Comparison of ENCODE assay signal across 8 cellular contexts in genomic region chr6:144064402-144064830, GRCh38. TPM values are rescaled to one million over a fixed set of nuclear protein-coding genes. Genes with fewer than 3 reads are reported as not detected.
DNase-seq lines count a peak whose midpoint lies in the region; ATAC-seq, FAIRE-seq and TF ChIP-seq lines count a peak whose summit lies in the region.

No MANE protein-coding gene starts in this region.

- in situ Hi-C loops in KBM-7 (cut with MboI; ENCODE audit: low pct_unique_long_range_greater_than_20kb, low sequenced_read_pairs): no loop called here

- POLR2A ChIA-PET in activated CD8-positive, alpha-beta T cell treated with anti-CD3 and anti-CD28 coated beads, Interleukin-2, amount 10 ng/mL, durations not matched to agents 7 days and 5 days (lab: Charles Lee): interaction anchor here (0.6 to 4.0 kb wide), 13 partner anchors 9 to 152 kb away, joined by 3 to 74 read pairs (median 4); partner anchors contain the start of gene SF3B5
- POLR2A ChIA-PET in endothelial cell of umbilical vein (lab: Charles Lee): no interaction called here

- H3K36me3 ChIP-seq in endothelial cell of umbilical vein (ENCODE audit: control insufficient read depth in 2 of 2, extremely low read depth in 1 of 2, insufficient read depth in 2 of 2, low read length in 2 of 2): no peaks in the 10 kb centered on the region

- peaks cover 42% of the 10 kb centered on the region for H3K4me1 Mint-ChIP-seq in CD14-positive monocyte
- peaks cover 47% of the 10 kb centered on the region for H3K4me1 Mint-ChIP-seq in activated CD8-positive, alpha-beta T cell treated with anti-CD3 and anti-CD28 coated beads, Interleukin-2, amount 10 ng/mL, durations not matched to agents 7 days and 5 days (ENCODE audit: low read depth)
- peaks cover 19 to 24% of the 10 kb centered on the region in 2 donors for H3K4me1 Mint-ChIP-seq in natural killer cell
- peaks cover 47% of the 10 kb centered on the region for H3K4me1 Mint-ChIP-seq in stimulated activated naive CD8-positive, alpha-beta T cell treated with anti-CD3 and anti-CD28 coated beads, Interleukin-15, amount 100 ng/mL, for 72 hours

- H3K36me3 Mint-ChIP-seq in CD14-positive monocyte (peaks cover 0 to 2% of the 10 kb centered on the region in 2 donors), natural killer cell (no peaks in the 10 kb centered on the region)
- H3K36me3 Mint-ChIP-seq in activated CD8-positive, alpha-beta T cell treated with anti-CD3 and anti-CD28 coated beads, Interleukin-2, amount 10 ng/mL, durations not matched to agents 7 days and 5 days (ENCODE audit: low read depth): no peaks in the 10 kb centered on the region

- intact Hi-C loops in CD14-positive monocyte (cut with micrococcal nuclease) (no loop called here), endothelial cell of umbilical vein (cut with micrococcal nuclease) (loop anchor here (1.0 kb wide), 1 partner anchor 152 kb away; no protein-coding TSS in a partner anchor), natural killer cell (cut with micrococcal nuclease) (loop anchor here (1.0 to 2.0 kb wide), 2 partner anchors 31 to 86 kb away; partner anchors contain the start of genes SF3B5 and STX11)

- TF ChIP-seq POLR2A in endothelial cell of umbilical vein (IDR thresholded peaks at IDR 0.05; ENCODE audit: low read depth, low read length): no peak

- no peak for FAIRE-seq in endothelial cell of umbilical vein (lab: Jason Lieb, UNC)

- no peak overlapping the region for H3K27ac ChIP-seq in endothelial cell of umbilical vein (ENCODE audit: insufficient read depth, low read depth, low read length)

- TF ChIP-seq CTCF in CD14-positive monocyte (IDR thresholded peaks at IDR 0.05): no peak
- TF ChIP-seq CTCF in endothelial cell of umbilical vein (IDR thresholded peaks at IDR 0.05; ENCODE audit: extremely low read depth in 1 of 2, insufficient read depth in 1 of 2, low read depth in 1 of 2, low read length in 2 of 2): no peak
- TF ChIP-seq CTCF in natural killer cell (IDR thresholded peaks at IDR 0.05): no peak

- no peaks in the 10 kb centered on the region for H3K9me1 ChIP-seq in endothelial cell of umbilical vein (replicated peaks; ENCODE audit: control insufficient read depth, extremely low read depth, insufficient read depth, low read length)

- ATAC-seq in GM21526 (IDR thresholded peaks at IDR 0.05; ENCODE audit: low FRiP score, unreplicated experiment) (peak; percentile 18), natural killer cell (peak; percentile 10 to 31 (median 11))
- peak; percentile 21 for ATAC-seq in activated CD8-positive, alpha-beta T cell treated with anti-CD3 and anti-CD28 coated beads, Interleukin-2, amount 10 ng/mL, durations not matched to agents 7 days and 5 days
- peak; percentile 60 for ATAC-seq in stimulated activated naive CD8-positive, alpha-beta T cell treated with anti-CD3 and anti-CD28 coated beads, Interleukin-15, amount 100 ng/mL, for 72 hours

- H2AFZ ChIP-seq in endothelial cell of umbilical vein (ENCODE audit: low read depth, low read length): peak overlapping the region; percentile 81

- H3K4me3 ChIP-seq in endothelial cell of umbilical vein (replicated peaks in 1 of 3; ENCODE audit: insufficient read depth in 1 of 3, low read depth in 1 of 3, low read length in 3 of 3): peak overlapping the region; percentile 23 to 52 (median 51)

- no peaks in the 10 kb centered on the region for H3K9me3 ChIP-seq in endothelial cell of umbilical vein (replicated peaks; ENCODE audit: control insufficient read depth, insufficient read depth, low read length)

- H3K4me3 Mint-ChIP-seq in CD14-positive monocyte: peak overlapping the region; percentile 87 to 91
- H3K4me3 Mint-ChIP-seq in activated CD8-positive, alpha-beta T cell treated with anti-CD3 and anti-CD28 coated beads, Interleukin-2, amount 10 ng/mL, durations not matched to agents 7 days and 5 days: peak overlapping the region; percentile 88
- H3K4me3 Mint-ChIP-seq in natural killer cell: peak overlapping the region; percentile 95
- H3K4me3 Mint-ChIP-seq in stimulated activated naive CD8-positive, alpha-beta T cell treated with anti-CD3 and anti-CD28 coated beads, Interleukin-15, amount 100 ng/mL, for 72 hours: peak overlapping the region; percentile 77 to 92

- H3K4me1 ChIP-seq in endothelial cell of umbilical vein (ENCODE audit: control insufficient read depth, extremely low read depth, insufficient read depth, low read length): peaks cover 3% of the 10 kb centered on the region

- H3K9ac ChIP-seq in endothelial cell of umbilical vein (replicated peaks; ENCODE audit: extremely low read depth, insufficient read depth, low read length): no peak overlapping the region

- no TSS peak for BruUV-seq in endothelial cell of umbilical vein (replicated peaks; lab: Mats Ljungman, UMichigan)

- peaks cover 38 to 60% of the 10 kb centered on the region in 2 experiments for H3K27me3 ChIP-seq in endothelial cell of umbilical vein (ENCODE audit: control insufficient read depth in 2 of 2, insufficient read depth in 2 of 2, low read length in 2 of 2)

- H3K79me2 ChIP-seq in endothelial cell of umbilical vein (ENCODE audit: control insufficient read depth, insufficient read depth, low read length): no peaks in the 10 kb centered on the region

- dilution Hi-C loops in endothelial cell of umbilical vein (cut with MboI; ENCODE audit: extremely low pct_ligation_motif_present, low sequenced_read_pairs): no loop called here

- H3K9me3 Mint-ChIP-seq in CD14-positive monocyte (peaks cover 0 to 3% (median 0%) of the 10 kb centered on the region in 7 donors), natural killer cell (no peaks in the 10 kb centered on the region)
- no peaks in the 10 kb centered on the region for H3K9me3 Mint-ChIP-seq in activated CD8-positive, alpha-beta T cell treated with anti-CD3 and anti-CD28 coated beads, Interleukin-2, amount 10 ng/mL, durations not matched to agents 7 days and 5 days (ENCODE audit: insufficient read depth)
- H3K9me3 Mint-ChIP-seq in stimulated activated naive CD8-positive, alpha-beta T cell treated with anti-CD3 and anti-CD28 coated beads, Interleukin-15, amount 100 ng/mL, for 72 hours: peaks cover 0 to 5% of the 10 kb centered on the region in 2 donors

- no peaks in the 10 kb centered on the region for H4K20me1 ChIP-seq in endothelial cell of umbilical vein (replicated peaks; ENCODE audit: control insufficient read depth, extremely low read depth, insufficient read depth, low read length)

- H3K4me2 ChIP-seq in endothelial cell of umbilical vein (ENCODE audit: insufficient read depth, low read length): peak overlapping the region; percentile 78

- peak; percentile 57 for DNase-seq in CD14-positive monocyte (ENCODE audit: low spot score)
- DNase-seq in KBM-7: peak; percentile 61
- peak; percentile 62 for DNase-seq in activated CD8-positive, alpha-beta T cell treated with anti-CD3 and anti-CD28 coated beads, Interleukin-2, amount 10 ng/mL, durations not matched to agents 7 days and 5 days
- no peak for DNase-seq in endothelial cell of umbilical vein (ENCODE audit: low read depth, low spot score)
- peak; percentile 24 for DNase-seq in natural killer cell
- DNase-seq in stimulated activated naive CD8-positive, alpha-beta T cell treated with anti-CD3 and anti-CD28 coated beads, Interleukin-15, amount 100 ng/mL, for 72 hours: peak; percentile 59 to 75
- DNase-seq in putamen (ENCODE audit: low spot score): no peak

- H3K27me3 Mint-ChIP-seq in CD14-positive monocyte (ENCODE audit: low read depth in 3 of 3) (no peaks in the 10 kb centered on the region), natural killer cell (ENCODE audit: low read depth in 2 of 2) (peaks cover 11 to 19% of the 10 kb centered on the region in 2 donors)
- peaks cover 3% of the 10 kb centered on the region for H3K27me3 Mint-ChIP-seq in activated CD8-positive, alpha-beta T cell treated with anti-CD3 and anti-CD28 coated beads, Interleukin-2, amount 10 ng/mL, durations not matched to agents 7 days and 5 days (ENCODE audit: low read depth)
- H3K27me3 Mint-ChIP-seq in stimulated activated naive CD8-positive, alpha-beta T cell treated with anti-CD3 and anti-CD28 coated beads, Interleukin-15, amount 100 ng/mL, for 72 hours: no peaks in the 10 kb centered on the region

- CTCF ChIA-PET in activated CD8-positive, alpha-beta T cell treated with anti-CD3 and anti-CD28 coated beads, Interleukin-2, amount 10 ng/mL, durations not matched to agents 7 days and 5 days (lab: Charles Lee): interaction anchor here (0.6 to 4.1 kb wide), 9 partner anchors 9 to 217 kb away, joined by 3 to 33 read pairs (median 8); partner anchors contain the start of gene SF3B5
- CTCF ChIA-PET in endothelial cell of umbilical vein (lab: Charles Lee): interaction anchor here (0.7 to 1.1 kb wide), 4 partner anchors 10 to 489 kb away, joined by 3 read pairs; no protein-coding TSS in a partner anchor

- H3K27ac Mint-ChIP-seq in CD14-positive monocyte (peak overlapping the region; percentile 69 to 92 (median 90)), natural killer cell (peak overlapping the region; percentile 72 to 92)
- H3K27ac Mint-ChIP-seq in activated CD8-positive, alpha-beta T cell treated with anti-CD3 and anti-CD28 coated beads, Interleukin-2, amount 10 ng/mL, durations not matched to agents 7 days and 5 days: peak overlapping the region; percentile 90
- H3K27ac Mint-ChIP-seq in stimulated activated naive CD8-positive, alpha-beta T cell treated with anti-CD3 and anti-CD28 coated beads, Interleukin-15, amount 100 ng/mL, for 72 hours: peak overlapping the region in 1 of 2 donors; percentile 83

RNA-seq across cellular contexts. Expression of gene SF3B5, which starts 31.0 kb away (rescaled TPM):
- 100 to 1,000 TPM; 355 to 445 TPM for polyA plus RNA-seq in CD14-positive monocyte
- 100 to 1,000 TPM; 167 to 168 TPM for total RNA-seq in activated CD8-positive, alpha-beta T cell treated with anti-CD3 and anti-CD28 coated beads, Interleukin-2, amount 10 ng/mL, durations not matched to agents 7 days and 5 days
- 170 and 185 TPM in 2 replicates for total RNA-seq in endothelial cell of umbilical vein
- polyA plus RNA-seq in endothelial cell of umbilical vein: 540 and 652 TPM in 2 replicates
- 440 and 441 TPM in 2 replicates for polyA plus RNA-seq in endothelial cell of umbilical vein (2011; cell fraction: cytosol; rRNA removed)
- polyA plus RNA-seq in endothelial cell of umbilical vein (2011; cell fraction: nucleus; rRNA removed): 126 and 145 TPM in 2 replicates
- polyA plus RNA-seq in endothelial cell of umbilical vein (2012): 177 and 207 TPM in 2 replicates
- polyA minus RNA-seq in endothelial cell of umbilical vein: 193 and 235 TPM in 2 replicates
- 68.6 TPM for polyA minus RNA-seq in endothelial cell of umbilical vein (2011; cell fraction: cytosol; rRNA and poly(A)+ RNA removed)
- 28.5 and 47.3 TPM in 2 replicates for polyA minus RNA-seq in endothelial cell of umbilical vein (2011; cell fraction: nucleus; rRNA and poly(A)+ RNA removed)
- 100 to 1,000 TPM; 122 to 145 (median 122) TPM for total RNA-seq in natural killer cell

RNA-seq across cellular contexts. Expression of gene PLAGL1, which starts 56.4 kb away (rescaled TPM):
- polyA plus RNA-seq in CD14-positive monocyte (10 to 100 TPM; 11.6 to 16.7 TPM), endothelial cell of umbilical vein (20.9 and 23.1 TPM in 2 replicates)
- total RNA-seq in activated CD8-positive, alpha-beta T cell treated with anti-CD3 and anti-CD28 coated beads, Interleukin-2, amount 10 ng/mL, durations not matched to agents 7 days and 5 days: 1 to 10 TPM; 7.4 to 7.7 TPM
- total RNA-seq in endothelial cell of umbilical vein (40.0 and 40.4 TPM in 2 replicates), natural killer cell (10 to 100 TPM in 1 of 3 donors, 1 to 10 TPM in 2; 4.9 to 12.2 (median 6.8) TPM)
- polyA plus RNA-seq in endothelial cell of umbilical vein (2011; cell fraction: cytosol; rRNA removed): 25.1 and 26.6 TPM in 2 replicates
- 79.6 and 84.9 TPM in 2 replicates for polyA plus RNA-seq in endothelial cell of umbilical vein (2011; cell fraction: nucleus; rRNA removed)
- 19.9 and 27.5 TPM in 2 replicates for polyA plus RNA-seq in endothelial cell of umbilical vein (2012)
- 16.7 and 31.4 TPM in 2 replicates for polyA minus RNA-seq in endothelial cell of umbilical vein
- 1.2 TPM for polyA minus RNA-seq in endothelial cell of umbilical vein (2011; cell fraction: cytosol; rRNA and poly(A)+ RNA removed)
- 29.5 and 41.3 TPM in 2 replicates for polyA minus RNA-seq in endothelial cell of umbilical vein (2011; cell fraction: nucleus; rRNA and poly(A)+ RNA removed)

Comparison
In these comparisons a context has a peak if more than half of its experiments do, and no peak if none do; other contexts are left out.
1. DNase-seq: peak in CD14-positive monocyte (single experiment), KBM-7 (single experiment), activated CD8-positive, alpha-beta T cell treated with anti-CD3 and anti-CD28 coated beads, Interleukin-2, amount 10 ng/mL, durations not matched to agents 7 days and 5 days (single experiment), natural killer cell (single experiment) and stimulated activated naive CD8-positive, alpha-beta T cell treated with anti-CD3 and anti-CD28 coated beads, Interleukin-15, amount 100 ng/mL, for 72 hours (2 of 2); none in endothelial cell of umbilical vein (single experiment) and putamen (single experiment).
2. intact Hi-C loops: an anchor here in endothelial cell of umbilical vein (1.0 kb wide) and natural killer cell (1.0 to 2.0 kb wide); none called in CD14-positive monocyte.
3. Peak in every context shown above with its lines, with median percentiles within 50 percentile points of each other: H3K4me3 Mint-ChIP-seq and ATAC-seq.